In genomic region chr10:72274730-72275350, GRCh38 we compare ENCODE assay signal across 1 cellular context.
TF ChIP-seq lines count a peak whose summit lies in the region.

No MANE protein-coding gene starts in this region.

TF ChIP-seq in HEK293, 187 proteins besides CTCF, POLR2A, EP300 and RAD21 (continued from another document):
- TF ChIP-seq ZNF449 (tag by site-specific recombination; IDR thresholded peaks at IDR 0.05) (no peak), ZNF366 (tag by site-specific recombination; conservative IDR thresholded peaks at IDR 0.05) (no peak), FEZF1 (tag by site-specific recombination; IDR thresholded peaks at IDR 0.05) (peak; percentile 6; the same call in 1 of the 2 replicates), GLI2 (tag by site-specific recombination; IDR thresholded peaks at IDR 0.05; ENCODE audit: borderline replicate concordance, low read depth) (no peak)
